Comparison of ENCODE assay signal across 8 cellular contexts in genomic region chr13:113209336-113209879, GRCh38. TPM values are rescaled to one million over a fixed set of nuclear protein-coding genes. Genes with fewer than 3 reads are reported as not detected.
DNase-seq lines count a peak whose midpoint lies in the region; ATAC-seq, FAIRE-seq and TF ChIP-seq lines count a peak whose summit lies in the region.

Gene CUL4A, plus strand, starts transcription at chr13:113209613. Its CDS starts 15 bp downstream, at chr13:113209628.

- TF ChIP-seq RAD21 in H1 (IDR thresholded peaks at IDR 0.05 in 1 of 2, conservative IDR thresholded peaks at IDR 0.05 in 1 of 2; ENCODE audit: low read depth in 2 of 2, low read length in 2 of 2), result no peak

- H4K8ac ChIP-seq in H1 (ENCODE audit: extremely low read depth, insufficient read depth, low read length) (peak within 1 kb of the TSS; percentile 99), mesendoderm (ENCODE audit: low read depth, low read length) (peak within 1 kb of the TSS; percentile 5)

- peak within 1 kb of the TSS; percentile 97 for H4K5ac ChIP-seq in H1 (ENCODE audit: insufficient read length, low read depth, low read length)
- H4K5ac ChIP-seq in mesendoderm (ENCODE audit: low read length), result no peak within 1 kb of the TSS

- H2BK5ac ChIP-seq in H1 (ENCODE audit: low read depth, low read length) (peak within 1 kb of the TSS; percentile 92), mesendoderm (ENCODE audit: low read length) (peak within 1 kb of the TSS; percentile 54)

- peak within 1 kb of the TSS; percentile 77 to 93 (median 84) for H3K4me3 ChIP-seq in H1 (ENCODE audit: extremely low read depth in 1 of 4, insufficient read depth in 2 of 4, low read depth in 3 of 4, low read length in 4 of 4)
- H3K4me3 ChIP-seq in mesendoderm (ENCODE audit: low read length), result peak within 1 kb of the TSS; percentile 83

- no peak within 1 kb of the TSS for H3K14ac ChIP-seq in H1 (ENCODE audit: insufficient read length)

- H2BK120ac ChIP-seq in H1 (replicated peaks; ENCODE audit: low read depth, low read length), result no peak within 1 kb of the TSS
- H2BK120ac ChIP-seq in mesendoderm (ENCODE audit: low read depth, low read length), result peak within 1 kb of the TSS; percentile 93

- H2BK15ac ChIP-seq in H1 (ENCODE audit: low read length), result no peak within 1 kb of the TSS; the same call in 1 of the 2 replicates
- H2BK15ac ChIP-seq in mesendoderm (replicated peaks; ENCODE audit: low read depth), result no peak within 1 kb of the TSS

- no peaks in the 10 kb centered on the region for H3K9me3 ChIP-seq in H1 (ENCODE audit: insufficient read depth in 2 of 2, low read depth in 1 of 2, low read length in 1 of 2)

- no peak; a peak in 2 of 3 replicates for TF ChIP-seq POLR2A in H1 (IDR thresholded peaks at IDR 0.05; ENCODE audit: control extremely low read depth in 1 of 2, low read depth in 2 of 2, low read length in 2 of 2)

- no peak within 1 kb of the TSS for H2BK20ac ChIP-seq in H1 (ENCODE audit: low read length)

- no peak within 1 kb of the TSS for H2BK12ac ChIP-seq in H1 (ENCODE audit: low read depth, low read length)

- peak within 1 kb of the TSS; percentile 94 for H4K91ac ChIP-seq in H1 (replicated peaks; ENCODE audit: insufficient read length, low read length)

- H3K79me1 ChIP-seq in H1 (ENCODE audit: low read depth, low read length) (peaks cover 12% of the 10 kb centered on the region), mesendoderm (ENCODE audit: low read length) (peaks cover 10% of the 10 kb centered on the region)

- H3K4me2 ChIP-seq in H1 (ENCODE audit: insufficient read depth in 1 of 2, low read depth in 2 of 2, low read length in 2 of 2), result peak within 1 kb of the TSS; percentile 68 to 95
- H3K4me2 ChIP-seq in mesendoderm (ENCODE audit: low read length), result peak within 1 kb of the TSS; percentile 58

- TF ChIP-seq CTCF in H1 (IDR thresholded peaks at IDR 0.05; ENCODE audit: control extremely low read depth in 1 of 3, insufficient read depth in 1 of 3, low read depth in 1 of 3, low read length in 3 of 3), result no peak

- FAIRE-seq in H1 (lab: Jason Lieb, UNC), result no peak

- H3K4me1 ChIP-seq in H1 (replicated peaks in 1 of 4; ENCODE audit: control insufficient read depth in 3 of 4, insufficient read depth in 4 of 4, low read length in 3 of 4) (peaks cover 2 to 6% (median 3%) of the 10 kb centered on the region in 4 experiments; a peak in 4 of 7 replicates), mesendoderm (ENCODE audit: control insufficient read depth, low read depth, low read length) (peaks cover 3% of the 10 kb centered on the region)

- peak within 1 kb of the TSS; percentile 79 for H3K18ac ChIP-seq in H1 (ENCODE audit: extremely low read depth, low read length)
- H3K18ac ChIP-seq in mesendoderm (ENCODE audit: low read length), result peak within 1 kb of the TSS; percentile 100

- H3K79me2 ChIP-seq in H1 (ENCODE audit: control insufficient read depth in 1 of 2, insufficient read depth in 2 of 2, low read length in 2 of 2) (peaks cover 47 to 84% of the 10 kb centered on the region in 2 experiments), mesendoderm (ENCODE audit: control insufficient read depth, insufficient read depth, low read length) (peaks cover 80% of the 10 kb centered on the region)

- H2AK5ac ChIP-seq in H1 (ENCODE audit: low read depth, low read length) (no peak within 1 kb of the TSS), mesendoderm (ENCODE audit: low read length) (no peak within 1 kb of the TSS)

- H3K4ac ChIP-seq in H1 (replicated peaks; ENCODE audit: insufficient read length, low read depth, low read length), result peak within 1 kb of the TSS; percentile 94
- H3K4ac ChIP-seq in mesendoderm (ENCODE audit: low read depth, low read length), result peak within 1 kb of the TSS; percentile 99

- H3K9ac ChIP-seq in H1 (replicated peaks in 1 of 4; ENCODE audit: extremely low read depth in 1 of 4, low read depth in 3 of 4, low read length in 3 of 4) (peak within 1 kb of the TSS; percentile 90 to 92 (median 92)), mesendoderm (ENCODE audit: low read length) (peak within 1 kb of the TSS; percentile 93)

- H4K20me1 ChIP-seq in H1 (replicated peaks in 1 of 2; ENCODE audit: control insufficient read depth in 1 of 2, insufficient read depth in 2 of 2, low read length in 2 of 2), result peaks cover 8 to 22% of the 10 kb centered on the region in 2 experiments

- ATAC-seq in GM18868 (IDR thresholded peaks at IDR 0.05; ENCODE audit: unreplicated experiment) (peak; percentile 40), HG03097 (IDR thresholded peaks at IDR 0.05; ENCODE audit: low FRiP score, unreplicated experiment) (peak; percentile 27)

- peak within 1 kb of the TSS; percentile 90 for H3K56ac ChIP-seq in H1 (replicated peaks; ENCODE audit: insufficient read length, low read depth, low read length)
- H3K56ac ChIP-seq in mesendoderm (ENCODE audit: low read length), result peak within 1 kb of the TSS; percentile 96

- H3K36me3 ChIP-seq in H1 (ENCODE audit: control insufficient read depth in 2 of 4, insufficient read depth in 4 of 4, low read length in 3 of 4) (peaks cover 0 to 17% (median 1%) of the 10 kb centered on the region in 4 experiments; a peak in 4 of 8 replicates), mesendoderm (ENCODE audit: control insufficient read depth, insufficient read depth, low read length) (no peaks in the 10 kb centered on the region)

- H2AFZ ChIP-seq in H1 (ENCODE audit: low read length), result peak within 1 kb of the TSS; percentile 55; the same call in 1 of the 2 replicates

- peak; percentile 93 for DNase-seq in AG20443 (ENCODE audit: low spot score)
- peak; percentile 46 for DNase-seq in NCI-H510A treated with DMSO at 0.1 percent for 48 hours (lab: John Stamatoyannopoulos, UW)
- DNase-seq in activated CD8-positive, alpha-beta memory T cell treated with anti-CD3 and anti-CD28 coated beads for 4 hours (ENCODE audit: low read depth in 2 of 2), result peak; percentile 38 to 52
- peak in 1 of 2 experiments; percentile 59 for DNase-seq in H1 (ENCODE audit: low read depth in 1 of 2, low spot score in 2 of 2)
- peak; percentile 87 for DNase-seq in mesendoderm
- peak; percentile 51 for DNase-seq in stimulated activated CD8-positive, alpha-beta memory T cell treated with anti-CD3 and anti-CD28 coated beads, Interleukin-15, amount 100 ng/mL, for 24 hours (ENCODE audit: low read depth)

- CTCF ChIA-PET in H1 (lab: Charles Lee; ENCODE audit: partially characterized antibody), result interaction anchor here (0.6 to 1.5 kb wide), 3 partner anchors 10 to 118 kb away, joined by 3 read pairs; no protein-coding TSS in a partner anchor

- H3K27me3 ChIP-seq in H1 (replicated peaks in 1 of 4; ENCODE audit: control insufficient read depth in 3 of 4, extremely low read depth in 1 of 4, insufficient read depth in 3 of 4, low read length in 3 of 4) (no peaks in the 10 kb centered on the region), mesendoderm (ENCODE audit: insufficient read depth, low read length, poor library complexity) (no peaks in the 10 kb centered on the region)

- peak within 1 kb of the TSS; percentile 97 for H3K27ac ChIP-seq in H1 (ENCODE audit: low read depth, low read length)
- peak within 1 kb of the TSS; percentile 98 for H3K27ac ChIP-seq in mesendoderm (ENCODE audit: low read depth, low read length)

- H3K23me2 ChIP-seq in H1 (ENCODE audit: low read depth, low read length), result peaks cover 5% of the 10 kb centered on the region

- POLR2A ChIA-PET in H1 (lab: Charles Lee; ENCODE audit: partially characterized antibody), result interaction anchor here (0.6 to 3.7 kb wide), 38 partner anchors 9 to 1072 kb away, joined by 3 to 26 read pairs (median 4); partner anchors contain the start of genes GRTP1, LAMP1, MCF2L and TFDP1

- no peak for TF ChIP-seq EP300 in H1 (IDR thresholded peaks at IDR 0.05; ENCODE audit: borderline replicate concordance in 1 of 2, low read depth in 2 of 2, low read length in 2 of 2)

- WGBS in H1 (ENCODE audit: extremely low coverage in 1 of 2, insufficient coverage in 1 of 2, insufficient read length in 1 of 2, insufficient replicate concordance in 2 of 2, low coverage in 1 of 2, low lambda C conversion rate in 2 of 2, missing lambda C conversion rate in 1 of 2), 2 experiments, result 2% methylated on average over 22 of the region's 81 CpGs; no CpG with 5 or more reads in 1 of the 2 experiments
- WGBS in mesendoderm (ENCODE audit: extremely low coverage, insufficient coverage, low lambda C conversion rate), result no CpG with 5 or more reads among the region's 81 CpGs

- H3K23ac ChIP-seq in H1 (ENCODE audit: insufficient read length), result no peak within 1 kb of the TSS
- H3K23ac ChIP-seq in mesendoderm (ENCODE audit: low read length), result no peak within 1 kb of the TSS

TF ChIP-seq in H1, 55 proteins besides CTCF, POLR2A, EP300 and RAD21:
- TF ChIP-seq SIN3A (conservative IDR thresholded peaks at IDR 0.05 in 1 of 2, IDR thresholded peaks at IDR 0.05 in 1 of 2; ENCODE audit: low read depth in 1 of 2, low read length in 2 of 2) (0 out of 4 replicates have a peak, but pooled peaks of 1 of the 2 experiments have one; percentile 3), E2F6 (IDR thresholded peaks at IDR 0.05) (no peak), PHF8 (conservative IDR thresholded peaks at IDR 0.05; ENCODE audit: low read depth, low read length) (peak; percentile 64), KDM4A (IDR thresholded peaks at IDR 0.05; ENCODE audit: low read depth, low read length, severe bottlenecking) (peak; percentile 17)

RNA-seq across cellular contexts. Expression of gene CUL4A, which starts in this region (rescaled TPM):
- total RNA-seq in H1 (2021; fragmentation: NEBNext Ultra II Directional; extraction: Animal tissue kit (Norgen Biotek cat#: 25700)), result 99.3 and 101 TPM in 2 replicates
- 54.7 and 75.1 TPM in 2 replicates for polyA plus RNA-seq in H1 (2011; rRNA removed)
- polyA plus RNA-seq in H1 (2011; cell fraction: cytosol; rRNA removed), result 59.7 TPM
- polyA plus RNA-seq in H1 (2011; cell fraction: nucleus; rRNA removed), result 109 TPM
- polyA plus RNA-seq in H1 (2012, experiment 1 of 2), result 75.0 to 86.5 TPM (median 78.8 TPM) in 4 replicates
- 36.5 TPM for polyA plus RNA-seq in H1 (2012, experiment 2 of 2)
- polyA plus RNA-seq in H1 (2013, experiment 1 of 2), result 51.4 TPM
- 51.4 TPM for polyA plus RNA-seq in H1 (2013, experiment 2 of 2)
- 85.1 and 87.1 TPM in 2 replicates for polyA minus RNA-seq in H1 (2011; rRNA and poly(A)+ RNA removed)
- 41.0 TPM for polyA minus RNA-seq in H1 (2011; cell fraction: cytosol; rRNA and poly(A)+ RNA removed)
- polyA minus RNA-seq in H1 (2011; cell fraction: nucleus; rRNA and poly(A)+ RNA removed), result 91.3 TPM
- polyA plus RNA-seq in mesendoderm (2013, experiment 1 of 2), result 72.3 TPM
- 73.1 TPM for polyA plus RNA-seq in mesendoderm (2013, experiment 2 of 2)
